ENCODE assay signal across 1 cellular context in the genomic region with DNA sequence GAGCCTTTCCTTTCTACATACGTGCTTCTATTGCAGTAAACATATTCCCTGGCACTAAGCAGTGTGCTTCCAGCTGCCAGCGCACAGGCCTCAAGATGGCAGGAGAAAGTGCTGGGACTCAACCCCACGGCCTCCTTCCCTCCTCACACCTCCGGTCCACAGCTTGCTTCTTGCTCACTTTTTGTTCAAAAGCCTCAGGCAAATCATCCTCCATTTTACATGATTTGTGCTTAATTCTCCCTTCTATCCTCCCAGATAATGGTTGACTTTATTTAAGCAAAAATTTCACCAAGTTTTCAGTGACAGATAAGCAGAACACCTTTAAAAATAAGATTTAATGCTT.
TF ChIP-seq lines count a peak whose summit lies in the region.

No MANE protein-coding gene starts in this region.

TF ChIP-seq in IMR-90, 13 proteins besides CTCF, POLR2A, EP300 and RAD21:
- TF ChIP-seq MAFK (IDR thresholded peaks at IDR 0.05; ENCODE audit: low read depth, low read length) (no peak), RFX5 (IDR thresholded peaks at IDR 0.05; ENCODE audit: low read depth, low read length) (no peak), MAZ (IDR thresholded peaks at IDR 0.05; ENCODE audit: borderline replicate concordance, low read depth, low read length) (no peak), NFE2L2 (IDR thresholded peaks at IDR 0.05; ENCODE audit: low read depth, low read length) (no peak), SMC3 (IDR thresholded peaks at IDR 0.05; ENCODE audit: low read depth, low read length) (no peak), CEBPB (IDR thresholded peaks at IDR 0.05; ENCODE audit: low read depth, low read length) (no peak), FOS (IDR thresholded peaks at IDR 0.05; ENCODE audit: low read depth, low read length) (no peak), CHD1 (IDR thresholded peaks at IDR 0.05; ENCODE audit: low read depth, low read length) (no peak), BHLHE40 (IDR thresholded peaks at IDR 0.05; ENCODE audit: low read depth, low read length) (no peak), RCOR1 (IDR thresholded peaks at IDR 0.05; ENCODE audit: insufficient replicate concordance, low read length) (no peak), MXI1 (IDR thresholded peaks at IDR 0.05; ENCODE audit: borderline replicate concordance, low read depth, low read length) (no peak)
- TF ChIP-seq, protein P1, sequence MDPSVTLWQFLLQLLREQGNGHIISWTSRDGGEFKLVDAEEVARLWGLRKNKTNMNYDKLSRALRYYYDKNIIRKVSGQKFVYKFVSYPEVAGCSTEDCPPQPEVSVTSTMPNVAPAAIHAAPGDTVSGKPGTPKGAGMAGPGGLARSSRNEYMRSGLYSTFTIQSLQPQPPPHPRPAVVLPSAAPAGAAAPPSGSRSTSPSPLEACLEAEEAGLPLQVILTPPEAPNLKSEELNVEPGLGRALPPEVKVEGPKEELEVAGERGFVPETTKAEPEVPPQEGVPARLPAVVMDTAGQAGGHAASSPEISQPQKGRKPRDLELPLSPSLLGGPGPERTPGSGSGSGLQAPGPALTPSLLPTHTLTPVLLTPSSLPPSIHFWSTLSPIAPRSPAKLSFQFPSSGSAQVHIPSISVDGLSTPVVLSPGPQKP (IDR thresholded peaks at IDR 0.05; ENCODE audit: borderline replicate concordance, low read depth, low read length) = no peak
- TF ChIP-seq, protein P2, sequence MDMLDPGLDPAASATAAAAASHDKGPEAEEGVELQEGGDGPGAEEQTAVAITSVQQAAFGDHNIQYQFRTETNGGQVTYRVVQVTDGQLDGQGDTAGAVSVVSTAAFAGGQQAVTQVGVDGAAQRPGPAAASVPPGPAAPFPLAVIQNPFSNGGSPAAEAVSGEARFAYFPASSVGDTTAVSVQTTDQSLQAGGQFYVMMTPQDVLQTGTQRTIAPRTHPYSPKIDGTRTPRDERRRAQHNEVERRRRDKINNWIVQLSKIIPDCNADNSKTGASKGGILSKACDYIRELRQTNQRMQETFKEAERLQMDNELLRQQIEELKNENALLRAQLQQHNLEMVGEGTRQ (IDR thresholded peaks at IDR 0.05; ENCODE audit: low read depth, low read length) = no peak
